ENCODE assay signal across 1 cellular context in the genomic region with DNA sequence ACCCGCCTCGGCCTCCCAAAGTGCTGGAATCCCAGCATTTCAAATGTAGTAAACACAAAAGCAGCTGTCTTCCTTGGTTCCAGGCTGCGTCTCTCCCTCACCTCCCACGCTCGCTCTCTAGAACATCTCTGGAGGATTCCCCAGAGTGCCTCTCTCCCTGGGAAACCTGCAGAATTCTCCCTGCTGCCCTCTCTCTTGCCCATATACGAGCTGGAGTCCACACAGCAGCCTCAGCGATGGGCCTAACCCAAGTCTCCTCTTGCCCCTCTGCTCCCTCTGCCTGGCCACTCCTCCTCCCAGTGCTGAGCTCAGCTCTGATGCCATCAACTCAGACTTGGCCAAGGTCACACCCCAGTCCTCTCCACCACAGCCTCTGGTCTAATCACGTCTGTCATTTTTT.
TF ChIP-seq lines count a peak whose summit lies in the region.

No MANE protein-coding gene starts in this region.

TF ChIP-seq in HepG2, 621 proteins besides CTCF, POLR2A, EP300 and RAD21:
- no peak for TF ChIP-seq HNRNPH1 (optimal IDR thresholded peaks at IDR 0.05; ENCODE audit: low read depth, low read length)
- TF ChIP-seq, protein P1, sequence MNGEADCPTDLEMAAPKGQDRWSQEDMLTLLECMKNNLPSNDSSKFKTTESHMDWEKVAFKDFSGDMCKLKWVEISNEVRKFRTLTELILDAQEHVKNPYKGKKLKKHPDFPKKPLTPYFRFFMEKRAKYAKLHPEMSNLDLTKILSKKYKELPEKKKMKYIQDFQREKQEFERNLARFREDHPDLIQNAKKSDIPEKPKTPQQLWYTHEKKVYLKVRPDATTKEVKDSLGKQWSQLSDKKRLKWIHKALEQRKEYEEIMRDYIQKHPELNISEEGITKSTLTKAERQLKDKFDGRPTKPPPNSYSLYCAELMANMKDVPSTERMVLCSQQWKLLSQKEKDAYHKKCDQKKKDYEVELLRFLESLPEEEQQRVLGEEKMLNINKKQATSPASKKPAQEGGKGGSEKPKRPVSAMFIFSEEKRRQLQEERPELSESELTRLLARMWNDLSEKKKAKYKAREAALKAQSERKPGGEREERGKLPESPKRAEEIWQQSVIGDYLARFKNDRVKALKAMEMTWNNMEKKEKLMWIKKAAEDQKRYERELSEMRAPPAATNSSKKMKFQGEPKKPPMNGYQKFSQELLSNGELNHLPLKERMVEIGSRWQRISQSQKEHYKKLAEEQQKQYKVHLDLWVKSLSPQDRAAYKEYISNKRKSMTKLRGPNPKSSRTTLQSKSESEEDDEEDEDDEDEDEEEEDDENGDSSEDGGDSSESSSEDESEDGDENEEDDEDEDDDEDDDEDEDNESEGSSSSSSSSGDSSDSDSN (CRISPR knock-in tag; IDR thresholded peaks at IDR 0.05), result no peak
- TF ChIP-seq, protein P2, sequence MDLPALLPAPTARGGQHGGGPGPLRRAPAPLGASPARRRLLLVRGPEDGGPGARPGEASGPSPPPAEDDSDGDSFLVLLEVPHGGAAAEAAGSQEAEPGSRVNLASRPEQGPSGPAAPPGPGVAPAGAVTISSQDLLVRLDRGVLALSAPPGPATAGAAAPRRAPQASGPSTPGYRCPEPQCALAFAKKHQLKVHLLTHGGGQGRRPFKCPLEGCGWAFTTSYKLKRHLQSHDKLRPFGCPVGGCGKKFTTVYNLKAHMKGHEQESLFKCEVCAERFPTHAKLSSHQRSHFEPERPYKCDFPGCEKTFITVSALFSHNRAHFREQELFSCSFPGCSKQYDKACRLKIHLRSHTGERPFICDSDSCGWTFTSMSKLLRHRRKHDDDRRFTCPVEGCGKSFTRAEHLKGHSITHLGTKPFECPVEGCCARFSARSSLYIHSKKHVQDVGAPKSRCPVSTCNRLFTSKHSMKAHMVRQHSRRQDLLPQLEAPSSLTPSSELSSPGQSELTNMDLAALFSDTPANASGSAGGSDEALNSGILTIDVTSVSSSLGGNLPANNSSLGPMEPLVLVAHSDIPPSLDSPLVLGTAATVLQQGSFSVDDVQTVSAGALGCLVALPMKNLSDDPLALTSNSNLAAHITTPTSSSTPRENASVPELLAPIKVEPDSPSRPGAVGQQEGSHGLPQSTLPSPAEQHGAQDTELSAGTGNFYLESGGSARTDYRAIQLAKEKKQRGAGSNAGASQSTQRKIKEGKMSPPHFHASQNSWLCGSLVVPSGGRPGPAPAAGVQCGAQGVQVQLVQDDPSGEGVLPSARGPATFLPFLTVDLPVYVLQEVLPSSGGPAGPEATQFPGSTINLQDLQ (CRISPR knock-in tag; IDR thresholded peaks at IDR 0.05), result no peak
- TF ChIP-seq ZNF264 (CRISPR knock-in tag; IDR thresholded peaks at IDR 0.05), result no peak
- TF ChIP-seq, protein P3, sequence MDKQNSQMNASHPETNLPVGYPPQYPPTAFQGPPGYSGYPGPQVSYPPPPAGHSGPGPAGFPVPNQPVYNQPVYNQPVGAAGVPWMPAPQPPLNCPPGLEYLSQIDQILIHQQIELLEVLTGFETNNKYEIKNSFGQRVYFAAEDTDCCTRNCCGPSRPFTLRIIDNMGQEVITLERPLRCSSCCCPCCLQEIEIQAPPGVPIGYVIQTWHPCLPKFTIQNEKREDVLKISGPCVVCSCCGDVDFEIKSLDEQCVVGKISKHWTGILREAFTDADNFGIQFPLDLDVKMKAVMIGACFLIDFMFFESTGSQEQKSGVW (CRISPR knock-in tag; IDR thresholded peaks at IDR 0.05; ENCODE audit: borderline replicate concordance), result no peak
- TF ChIP-seq MYC (CRISPR knock-in tag; IDR thresholded peaks at IDR 0.05; ENCODE audit: borderline replicate concordance), result no peak
- TF ChIP-seq FOSL2 (CRISPR knock-in tag; IDR thresholded peaks at IDR 0.05), result no peak
- TF ChIP-seq, protein P4, sequence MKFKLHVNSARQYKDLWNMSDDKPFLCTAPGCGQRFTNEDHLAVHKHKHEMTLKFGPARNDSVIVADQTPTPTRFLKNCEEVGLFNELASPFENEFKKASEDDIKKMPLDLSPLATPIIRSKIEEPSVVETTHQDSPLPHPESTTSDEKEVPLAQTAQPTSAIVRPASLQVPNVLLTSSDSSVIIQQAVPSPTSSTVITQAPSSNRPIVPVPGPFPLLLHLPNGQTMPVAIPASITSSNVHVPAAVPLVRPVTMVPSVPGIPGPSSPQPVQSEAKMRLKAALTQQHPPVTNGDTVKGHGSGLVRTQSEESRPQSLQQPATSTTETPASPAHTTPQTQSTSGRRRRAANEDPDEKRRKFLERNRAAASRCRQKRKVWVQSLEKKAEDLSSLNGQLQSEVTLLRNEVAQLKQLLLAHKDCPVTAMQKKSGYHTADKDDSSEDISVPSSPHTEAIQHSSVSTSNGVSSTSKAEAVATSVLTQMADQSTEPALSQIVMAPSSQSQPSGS (CRISPR knock-in tag; IDR thresholded peaks at IDR 0.05), result no peak
- TF ChIP-seq ZNF557 (CRISPR knock-in tag; IDR thresholded peaks at IDR 0.05), result no peak
- TF ChIP-seq TMF1 (CRISPR knock-in tag; IDR thresholded peaks at IDR 0.05; ENCODE audit: low read depth), result no peak
- no peak for TF ChIP-seq ZNF30 (CRISPR knock-in tag; IDR thresholded peaks at IDR 0.05)
